1 cellular context compared by ENCODE assay signal in genomic region chr17:74871329-74872076, GRCh38.
TF ChIP-seq lines count a peak whose summit lies in the region.

No MANE protein-coding gene starts in this region.

TF ChIP-seq in endothelial cell of umbilical vein, 7 proteins besides CTCF, POLR2A, EP300 and RAD21:
- TF ChIP-seq MYC (IDR thresholded peaks at IDR 0.05; ENCODE audit: low read depth, low read length) (no peak), MAX (IDR thresholded peaks at IDR 0.05; ENCODE audit: insufficient read depth, insufficient read length) (no peak), POLR2AphosphoS5 (IDR thresholded peaks at IDR 0.05; ENCODE audit: insufficient read depth, low read depth, low read length) (no peak), JUN (IDR thresholded peaks at IDR 0.05; ENCODE audit: borderline replicate concordance, insufficient read depth, insufficient read length, low read depth) (no peak), EZH2 (IDR thresholded peaks at IDR 0.05; ENCODE audit: borderline replicate concordance, low read depth, low read length, severe bottlenecking) (no peak), FOS (IDR thresholded peaks at IDR 0.05; ENCODE audit: borderline replicate concordance, insufficient read depth, low read length) (no peak), GATA2 (IDR thresholded peaks at IDR 0.05; ENCODE audit: insufficient read depth, insufficient read length, low read depth, low read length) (no peak)
